Comparison of ENCODE assay signal across 25 cellular contexts in the genomic region with DNA sequence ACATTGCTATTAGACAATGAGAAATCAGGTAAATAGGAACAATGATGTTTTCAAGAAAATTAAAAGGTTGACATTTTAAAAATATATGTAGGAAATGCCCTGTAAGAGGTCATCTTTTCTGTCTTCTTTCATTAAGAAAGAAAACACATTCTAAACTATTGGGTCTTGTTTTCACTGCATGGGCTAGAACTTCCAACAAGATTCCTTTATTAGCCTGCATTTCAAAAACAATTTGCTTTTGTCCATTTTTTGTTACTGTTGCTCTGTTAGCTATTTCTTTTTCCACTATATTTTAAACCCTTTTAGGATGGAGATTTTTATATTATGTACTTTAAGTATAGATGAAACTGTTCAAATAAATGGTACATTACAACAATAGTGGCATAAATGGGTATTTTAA.
"Had no signal": no experiment of that assay in that cellular context is flagged by ENCODE, and none has a peak within 500 bp of the region (broad histone marks: within the 10 kb centered on the region; RNA-seq: fewer than 3 reads in every experiment).

No MANE protein-coding gene starts in this region.

- H3K27ac Mint-ChIP-seq: activated CD8-positive, alpha-beta T cell treated with anti-CD3 and anti-CD28 coated beads for 36 hours; activated naive CD4-positive, alpha-beta T cell treated with anti-CD3 and anti-CD28 coated beads, Interleukin-2, amount 10 ng/mL, durations not matched to agents 7 days and 5 days; activated naive CD8-positive, alpha-beta T cell treated with anti-CD3 and anti-CD28 coated beads for 36 hours; activated T-cell treated with anti-CD3 and anti-CD28 coated beads, Interleukin-2, amount 50 U/mL, for 72 hours; activated T-helper 2 cell treated with anti-CD3 and anti-CD28 coated beads, Interferon-gamma antibody, Interleukin-2, Interleukin-4, amounts not matched to agents 10 μg/mL and 5 μg/mL and 100 μg/mL, durations not matched to agents 14 hours and 24 hours and 36 hours; T-cell had no signal

- H3K27me3 Mint-ChIP-seq: activated CD8-positive, alpha-beta T cell treated with anti-CD3 and anti-CD28 coated beads for 36 hours; activated naive CD4-positive, alpha-beta T cell treated with anti-CD3 and anti-CD28 coated beads, Interleukin-2, amount 10 ng/mL, durations not matched to agents 7 days and 5 days; activated naive CD8-positive, alpha-beta T cell treated with anti-CD3 and anti-CD28 coated beads for 36 hours; T-cell had no signal

- FAIRE-seq: K562 had no signal

- DNase-seq: activated CD4-positive, alpha-beta T cell treated with anti-CD3 and anti-CD28 coated beads for 4 hours; activated CD8-positive, alpha-beta memory T cell treated with anti-CD3 and anti-CD28 coated beads, Interleukin-2, amount 50 U/mL, for 4 hours; activated CD8-positive, alpha-beta T cell treated with anti-CD3 and anti-CD28 coated beads for 36 hours; activated gamma-delta T cell treated with Interleukin-2 at 50 U/mL for 16 hours; activated naive CD4-positive, alpha-beta T cell treated with anti-CD3 and anti-CD28 coated beads, Interleukin-2, amount 10 ng/mL, durations not matched to agents 7 days and 5 days; activated naive CD8-positive, alpha-beta T cell treated with anti-CD3 and anti-CD28 coated beads for 36 hours; activated T-cell treated with anti-CD3 and anti-CD28 coated beads, Interleukin-2, amount 50 U/mL, for 72 hours; brain microvascular endothelial cell; Karpas-422; MM.1S; NCI-H1105; NCI-H1436; NCI-H1694 treated with DMSO at 0.1 percent for 48 hours; NCI-H2029 treated with DMSO at 0.1 percent for 48 hours; NCI-H345; NCI-H510A; NCI-H526 treated with DMSO at 0.1 percent for 48 hours; NCI-H82; RPMI8226; T-cell; WERI-Rb-1 had no signal

- ATAC-seq: activated CD4-positive, CD25-positive, alpha-beta regulatory T cell treated with anti-CD3 and anti-CD28 coated beads, Interleukin-2, amount 50 U/mL, for 24 hours; activated CD8-positive, alpha-beta T cell treated with anti-CD3 and anti-CD28 coated beads for 36 hours; activated T-cell treated with anti-CD3 and anti-CD28 coated beads, Interleukin-2, amount 50 U/mL, for 72 hours; Right ventricle myocardium inferior; T-cell had no signal

- H3K4me3 Mint-ChIP-seq: activated CD8-positive, alpha-beta T cell treated with anti-CD3 and anti-CD28 coated beads for 36 hours; activated naive CD4-positive, alpha-beta T cell treated with anti-CD3 and anti-CD28 coated beads, Interleukin-2, amount 10 ng/mL, durations not matched to agents 7 days and 5 days; activated naive CD8-positive, alpha-beta T cell treated with anti-CD3 and anti-CD28 coated beads for 36 hours; activated T-cell treated with anti-CD3 and anti-CD28 coated beads, Interleukin-2, amount 50 U/mL, for 72 hours; T-cell had no signal
